26 cellular contexts compared by ENCODE assay signal in genomic region chr7:50300336-50300735, GRCh38. TPM values are rescaled to one million over a fixed set of nuclear protein-coding genes. Genes with fewer than 3 reads are reported as not detected.
DNase-seq lines count a peak whose midpoint lies in the region; ATAC-seq, FAIRE-seq and TF ChIP-seq lines count a peak whose summit lies in the region.
"Had no signal": no experiment of that assay in that cellular context is flagged by ENCODE, and none has a peak within 500 bp of the region (broad histone marks: within the 10 kb centered on the region; RNA-seq: fewer than 3 reads in every experiment).

No MANE protein-coding gene starts in this region.

- H3K4me1 Mint-ChIP-seq in activated T-helper 1 cell treated with anti-CD3 and anti-CD28 coated beads, Interleukin-12 subunit alpha, Interleukin-12 subunit beta, Interleukin-2, Interleukin-4 antibody, amounts not matched to agents 30 ng/mL and 10 ng/mL and 1 ng/mL, durations not matched to agents 14 hours and 24 hours and 36 hours (ENCODE audit: low read depth): peaks cover 40% of the 10 kb centered on the region
- peaks cover 14 to 35% (median 16%) of the 10 kb centered on the region in 3 donors for H3K4me1 Mint-ChIP-seq in naive B cell

- no peaks in the 10 kb centered on the region for H3K9me3 Mint-ChIP-seq in activated T-helper 1 cell treated with anti-CD3 and anti-CD28 coated beads, Interleukin-12 subunit alpha, Interleukin-12 subunit beta, Interleukin-2, Interleukin-4 antibody, amounts not matched to agents 30 ng/mL and 10 ng/mL and 1 ng/mL, durations not matched to agents 14 hours and 24 hours and 36 hours
- H3K9me3 Mint-ChIP-seq in naive B cell: no peaks in the 10 kb centered on the region
- H3K9me3 Mint-ChIP-seq: CD14-positive monocyte, endodermal cell had no signal

- no peak for TF ChIP-seq POLR2A in GM12891 (IDR thresholded peaks at IDR 0.05; ENCODE audit: low read depth, low read length)

- H3K27ac Mint-ChIP-seq in activated T-helper 1 cell treated with anti-CD3 and anti-CD28 coated beads, Interleukin-12 subunit alpha, Interleukin-12 subunit beta, Interleukin-2, Interleukin-4 antibody, amounts not matched to agents 30 ng/mL and 10 ng/mL and 1 ng/mL, durations not matched to agents 14 hours and 24 hours and 36 hours: peak overlapping the region; percentile 42
- H3K27ac Mint-ChIP-seq in naive B cell: peak overlapping the region in 4 of 6 donors; percentile 16 to 78 (median 42)
- H3K27ac Mint-ChIP-seq: endodermal cell had no signal

- peaks cover 11% of the 10 kb centered on the region for H3K36me3 Mint-ChIP-seq in activated T-helper 1 cell treated with anti-CD3 and anti-CD28 coated beads, Interleukin-12 subunit alpha, Interleukin-12 subunit beta, Interleukin-2, Interleukin-4 antibody, amounts not matched to agents 30 ng/mL and 10 ng/mL and 1 ng/mL, durations not matched to agents 14 hours and 24 hours and 36 hours (ENCODE audit: low read depth)
- peaks cover 0 to 4% of the 10 kb centered on the region in 2 donors for H3K36me3 Mint-ChIP-seq in naive B cell
- H3K36me3 Mint-ChIP-seq: CD14-positive monocyte had no signal

- ATAC-seq in naive B cell (ENCODE audit: low read depth in 2 of 2): no peak
- no peak for ATAC-seq in SK-N-SH treated with all-trans-retinoic acid at 6 μM for 48 hours
- ATAC-seq in GM19467 (IDR thresholded peaks at IDR 0.05; ENCODE audit: unreplicated experiment): no peak

- H3K4me3 Mint-ChIP-seq in activated T-helper 1 cell treated with anti-CD3 and anti-CD28 coated beads, Interleukin-12 subunit alpha, Interleukin-12 subunit beta, Interleukin-2, Interleukin-4 antibody, amounts not matched to agents 30 ng/mL and 10 ng/mL and 1 ng/mL, durations not matched to agents 14 hours and 24 hours and 36 hours: no peak overlapping the region
- H3K4me3 Mint-ChIP-seq in naive B cell: peak overlapping the region in 1 of 8 donors; percentile 62
- H3K4me3 Mint-ChIP-seq: CD14-positive monocyte, endodermal cell had no signal

- DNase-seq in activated effector memory CD4-positive, alpha-beta T cell treated with anti-CD3 and anti-CD28 coated beads, Interleukin-2, amount 50 U/mL, for 16 hours: peak; percentile 57
- DNase-seq in activated effector memory CD4-positive, alpha-beta T cell treated with Interleukin-2 at 50 U/mL for 16 hours: no peak
- no peak for DNase-seq in GM12891 (ENCODE audit: insufficient read length, low spot score)
- no peak for DNase-seq in activated T-helper 1 cell treated with anti-CD3 and anti-CD28 coated beads, Interleukin-12 subunit alpha, Interleukin-12 subunit beta, Interleukin-2, Interleukin-4 antibody, amounts not matched to agents 30 ng/mL and 10 ng/mL and 1 ng/mL, durations not matched to agents 14 hours and 24 hours and 36 hours (ENCODE audit: low spot score)
- DNase-seq in naive B cell: no peak
- DNase-seq in stimulated activated CD4-positive, alpha-beta T cell treated with anti-CD3 and anti-CD28 coated beads, Interleukin-4, amount 100 ng/mL, for 24 hours: no peak
- DNase-seq: activated CD4-positive, CD25-positive, alpha-beta regulatory T cell; amniotic stem cell; cortex of kidney; DMS 273 treated with DMSO at 0.1 percent for 48 hours; endodermal cell; esophagus squamous epithelium; mesendoderm; NCI-H1048; NCI-H1694 treated with DMSO at 0.1 percent for 48 hours; NCI-H2171; NCI-H526; stomach; T1000; tibial artery had no signal

- intact Hi-C loops in activated T-helper 1 cell treated with anti-CD3 and anti-CD28 coated beads, Interleukin-12 subunit alpha, Interleukin-12 subunit beta, Interleukin-2, Interleukin-4 antibody, amounts not matched to agents 30 ng/mL and 10 ng/mL and 1 ng/mL, durations not matched to agents 14 hours and 24 hours and 36 hours (cut with micrococcal nuclease): loop anchor here (2.0 kb wide), 1 partner anchor 14 kb away; no protein-coding TSS in a partner anchor

- H3K27me3 Mint-ChIP-seq in activated T-helper 1 cell treated with anti-CD3 and anti-CD28 coated beads, Interleukin-12 subunit alpha, Interleukin-12 subunit beta, Interleukin-2, Interleukin-4 antibody, amounts not matched to agents 30 ng/mL and 10 ng/mL and 1 ng/mL, durations not matched to agents 14 hours and 24 hours and 36 hours (ENCODE audit: insufficient read depth): peaks cover 9% of the 10 kb centered on the region
- no peaks in the 10 kb centered on the region for H3K27me3 Mint-ChIP-seq in naive B cell

- peak; percentile 33 for FAIRE-seq in GM12891 (lab: Jason Lieb, UNC)
- FAIRE-seq: frontal cortex had no signal

TF ChIP-seq in GM12891, 5 proteins besides CTCF, POLR2A, EP300 and RAD21:
- no peak for TF ChIP-seq POLR2AphosphoS5 (IDR thresholded peaks at IDR 0.05; ENCODE audit: low read depth, low read length)
- no peak for TF ChIP-seq TAF1 (IDR thresholded peaks at IDR 0.05; ENCODE audit: low read depth, low read length)
- TF ChIP-seq SPI1 (IDR thresholded peaks at IDR 0.05; ENCODE audit: low read depth, low read length): no peak
- TF ChIP-seq PAX5 (IDR thresholded peaks at IDR 0.05; ENCODE audit: insufficient read depth, low read length, severe bottlenecking): no peak
- no peak for TF ChIP-seq POU2F2 (IDR thresholded peaks at IDR 0.05; ENCODE audit: low read depth, low read length)
TF ChIP-seq in GM12891: peak in this region for 0.

TF ChIP-seq in SK-N-SH treated with all-trans-retinoic acid at 6 μM for 48 hours, 23 proteins besides CTCF, POLR2A, EP300 and RAD21:
- TF ChIP-seq TSHZ2 (CRISPR knock-in tag; IDR thresholded peaks at IDR 0.05) (no peak), TOX (CRISPR knock-in tag; IDR thresholded peaks at IDR 0.05; ENCODE audit: borderline replicate concordance) (no peak), ARNTL (CRISPR knock-in tag; IDR thresholded peaks at IDR 0.05; ENCODE audit: borderline replicate concordance, low read depth) (no peak)

RNA-seq across cellular contexts. Expression of gene IKZF1, which starts 4.2 kb away (rescaled TPM):
- polyA plus RNA-seq in GM12891 (2012; ENCODE audit: low read depth, missing spikeins): 39.6 TPM
- total RNA-seq in activated T-helper 1 cell treated with anti-CD3 and anti-CD28 coated beads, Interleukin-12 subunit alpha, Interleukin-12 subunit beta, Interleukin-2, Interleukin-4 antibody, amounts not matched to agents 30 ng/mL and 10 ng/mL and 1 ng/mL, durations not matched to agents 14 hours and 24 hours and 36 hours: 324 and 329 TPM in 2 replicates
- 100 to 1,000 TPM; 127 to 347 (median 205) TPM for polyA plus RNA-seq in naive B cell (ENCODE audit: low read depth in 6 of 6)
- total RNA-seq: LHCN-M2, osteocyte had no signal
